19 cellular contexts compared by ENCODE assay signal in genomic region chr1:39670689-39671088, GRCh38. TPM values are rescaled to one million over a fixed set of nuclear protein-coding genes. Genes with fewer than 3 reads are reported as not detected.
DNase-seq lines count a peak whose midpoint lies in the region; ATAC-seq and TF ChIP-seq lines count a peak whose summit lies in the region.
"Had no signal": no experiment of that assay in that cellular context is flagged by ENCODE, and none has a peak within 500 bp of the region (broad histone marks: within the 10 kb centered on the region; RNA-seq: fewer than 3 reads in every experiment).

No MANE protein-coding gene starts in this region.

- H3K4me1 ChIP-seq in heart left ventricle (peaks cover 0 to 53% (median 19%) of the 10 kb centered on the region in 12 donors), right atrium auricular region (peaks cover 0 to 46% of the 10 kb centered on the region in 2 donors), mesendoderm (ENCODE audit: control insufficient read depth, low read depth, low read length) (no peaks in the 10 kb centered on the region)
- H3K4me1 ChIP-seq: colonic mucosa had no signal

- H3K4me1 Mint-ChIP-seq in WTC11 = no peaks in the 10 kb centered on the region
- peaks cover 55% of the 10 kb centered on the region for H3K4me1 Mint-ChIP-seq in stimulated activated naive CD8-positive, alpha-beta T cell treated with anti-CD3 and anti-CD28 coated beads, Interleukin-15, amount 100 ng/mL, for 72 hours

- intact Hi-C loops in heart left ventricle (cut with DNase I) = loop anchor here in 2 of 10 donors (5.0 kb wide), 1 partner anchor 47 kb away; no protein-coding TSS in a partner anchor

- 0 to 24% (median 21%) methylated on average over 1 of the region's 1 CpG for WGBS in heart left ventricle, 4 donors
- WGBS in mesendoderm (ENCODE audit: extremely low coverage, insufficient coverage, low lambda C conversion rate) = no CpG with 5 or more reads among the region's 1 CpG

- DNase-seq in heart left ventricle = no peak
- no peak for DNase-seq in right atrium auricular region (ENCODE audit: low spot score)
- DNase-seq in WTC11 (ENCODE audit: low spot score) = no peak
- peak; percentile 33 for DNase-seq in mesendoderm
- no peak for DNase-seq in stimulated activated naive CD8-positive, alpha-beta T cell treated with anti-CD3 and anti-CD28 coated beads, Interleukin-15, amount 100 ng/mL, for 72 hours
- DNase-seq in omental fat pad (ENCODE audit: low spot score) = no peak
- DNase-seq: activated gamma-delta T cell treated with Interleukin-2 at 50 U/mL for 16 hours, Calu3, colonic mucosa, immature natural killer cell, lower lobe of right lung, MM.1S, NCI-H1694, SW 1271 had no signal

- H2BK5ac ChIP-seq in mesendoderm (ENCODE audit: low read length) = no peak overlapping the region

- no peak overlapping the region for H3K4me2 ChIP-seq in mesendoderm (ENCODE audit: low read length)

- H3K9ac ChIP-seq in mesendoderm (ENCODE audit: low read length) = no peak overlapping the region

- no peaks in the 10 kb centered on the region for H3K9me3 Mint-ChIP-seq in WTC11
- H3K9me3 Mint-ChIP-seq in stimulated activated naive CD8-positive, alpha-beta T cell treated with anti-CD3 and anti-CD28 coated beads, Interleukin-15, amount 100 ng/mL, for 72 hours = no peaks in the 10 kb centered on the region
- H3K9me3 Mint-ChIP-seq: IgD-negative memory B cell, immature natural killer cell had no signal

- no peak for TF ChIP-seq POLR2A in heart left ventricle (IDR thresholded peaks at IDR 0.05)

- no peak overlapping the region for H4K5ac ChIP-seq in mesendoderm (ENCODE audit: low read length)

- H3K36me3 Mint-ChIP-seq in WTC11 = no peaks in the 10 kb centered on the region
- H3K36me3 Mint-ChIP-seq: IgD-negative memory B cell, immature natural killer cell had no signal

- TF ChIP-seq CTCF in heart left ventricle (IDR thresholded peaks at IDR 0.05) (no peak), right atrium auricular region (IDR thresholded peaks at IDR 0.05) (no peak), WTC11 (IDR thresholded peaks at IDR 0.05) (no peak), omental fat pad (IDR thresholded peaks at IDR 0.05) (no peak)

- H3K36me3 ChIP-seq in heart left ventricle (peaks cover 0 to 1% (median 0%) of the 10 kb centered on the region in 9 donors), right atrium auricular region (no peaks in the 10 kb centered on the region), mesendoderm (ENCODE audit: control insufficient read depth, insufficient read depth, low read length) (no peaks in the 10 kb centered on the region)
- H3K36me3 ChIP-seq: colonic mucosa, lower lobe of right lung had no signal

- H3K4me3 ChIP-seq in heart left ventricle (peak overlapping the region in 7 of 12 donors; percentile 63 to 86 (median 69)), right atrium auricular region (peak overlapping the region in 1 of 2 donors; percentile 64), mesendoderm (ENCODE audit: low read length) (no peak overlapping the region)

- H3K4ac ChIP-seq in mesendoderm (ENCODE audit: low read depth, low read length) = no peak overlapping the region

- H3K27me3 Mint-ChIP-seq in WTC11 (ENCODE audit: low read depth) = peaks cover 100% of the 10 kb centered on the region
- H3K27me3 Mint-ChIP-seq in stimulated activated naive CD8-positive, alpha-beta T cell treated with anti-CD3 and anti-CD28 coated beads, Interleukin-15, amount 100 ng/mL, for 72 hours = peaks cover 55% of the 10 kb centered on the region

- no peaks in the 10 kb centered on the region for H3K79me1 ChIP-seq in mesendoderm (ENCODE audit: low read length)

- H3K18ac ChIP-seq in mesendoderm (ENCODE audit: low read length) = no peak overlapping the region

- no peak overlapping the region for H4K8ac ChIP-seq in mesendoderm (ENCODE audit: low read depth, low read length)

- peak overlapping the region in 2 of 12 donors; percentile 86 to 89 for H3K27ac ChIP-seq in heart left ventricle
- H3K27ac ChIP-seq in right atrium auricular region = peak overlapping the region in 1 of 2 donors; percentile 69
- H3K27ac ChIP-seq in mesendoderm (ENCODE audit: low read depth, low read length) = no peak overlapping the region
- H3K27ac ChIP-seq: colonic mucosa, lower lobe of right lung had no signal

- H3K56ac ChIP-seq in mesendoderm (ENCODE audit: low read length) = no peak overlapping the region

- no peak overlapping the region for H2BK15ac ChIP-seq in mesendoderm (replicated peaks; ENCODE audit: low read depth)

- H2BK120ac ChIP-seq in mesendoderm (ENCODE audit: low read depth, low read length) = no peak overlapping the region

- H3K4me3 Mint-ChIP-seq in WTC11 = peak overlapping the region; percentile 38
- peak overlapping the region; percentile 59 to 71 for H3K4me3 Mint-ChIP-seq in stimulated activated naive CD8-positive, alpha-beta T cell treated with anti-CD3 and anti-CD28 coated beads, Interleukin-15, amount 100 ng/mL, for 72 hours

- no peak overlapping the region for H3K23ac ChIP-seq in mesendoderm (ENCODE audit: low read length)

- H2AK5ac ChIP-seq in mesendoderm (ENCODE audit: low read length) = no peak overlapping the region

- H3K27me3 ChIP-seq in heart left ventricle (peaks cover 0 to 26% (median 4%) of the 10 kb centered on the region in 9 donors), right atrium auricular region (no peaks in the 10 kb centered on the region), mesendoderm (ENCODE audit: insufficient read depth, low read length, poor library complexity) (peaks cover 36% of the 10 kb centered on the region)

- no peaks in the 10 kb centered on the region for H3K79me2 ChIP-seq in mesendoderm (ENCODE audit: control insufficient read depth, insufficient read depth, low read length)

- POLR2A ChIA-PET in WTC11 (lab: Charles Lee) = no interaction called here

- CTCF ChIA-PET in WTC11 (lab: Charles Lee) = interaction anchor here (0.6 to 6.1 kb wide), 14 partner anchors 11 to 334 kb away, joined by 3 to 90 read pairs (median 22); partner anchors contain the start of genes HEYL and HPCAL4

- no peak overlapping the region for H3K27ac Mint-ChIP-seq in WTC11
- peak overlapping the region in 1 of 2 donors; percentile 34 for H3K27ac Mint-ChIP-seq in stimulated activated naive CD8-positive, alpha-beta T cell treated with anti-CD3 and anti-CD28 coated beads, Interleukin-15, amount 100 ng/mL, for 72 hours
- H3K27ac Mint-ChIP-seq: IgD-negative memory B cell, immature natural killer cell had no signal

- H3K9me3 ChIP-seq in heart left ventricle (no peaks in the 10 kb centered on the region), right atrium auricular region (no peaks in the 10 kb centered on the region)
- H3K9me3 ChIP-seq: colonic mucosa, lower lobe of right lung had no signal

- ATAC-seq in heart left ventricle = no peak
- no peak for ATAC-seq in WTC11
- no peak for ATAC-seq in stimulated activated naive CD8-positive, alpha-beta T cell treated with anti-CD3 and anti-CD28 coated beads, Interleukin-15, amount 100 ng/mL, for 72 hours
- no peak for ATAC-seq in GM21737 (IDR thresholded peaks at IDR 0.05; ENCODE audit: unreplicated experiment)
- ATAC-seq in HG03139 (IDR thresholded peaks at IDR 0.05; ENCODE audit: unreplicated experiment) = no peak
- no peak for ATAC-seq in omental fat pad (ENCODE audit: low FRiP score)
- ATAC-seq: GM12878 had no signal

TF ChIP-seq in WTC11, 78 proteins besides CTCF, POLR2A, EP300 and RAD21 (continues in another document):
- no peak for TF ChIP-seq ATF6 (CRISPR knock-in tag; IDR thresholded peaks at IDR 0.05)
- no peak for TF ChIP-seq ZBTB21 (CRISPR knock-in tag; IDR thresholded peaks at IDR 0.05; ENCODE audit: borderline replicate concordance)

RNA-seq across cellular contexts. Expression of gene NT5C1A, which starts 1.2 kb away (rescaled TPM):
- 10 to 100 TPM in 8 of 9 donors, 1 to 10 TPM in 1; 3.3 to 46.6 (median 23.8) TPM for total RNA-seq in heart left ventricle
- 1 to 10 TPM; 2.0 to 2.2 TPM for polyA plus RNA-seq in heart left ventricle
- total RNA-seq in right atrium auricular region = 10 to 100 TPM in 1 of 2 donors, 1 to 10 TPM in 1; 4.6 to 24.6 TPM
- not detected in 3 replicates for total RNA-seq in WTC11 (2021)
- not detected for polyA plus RNA-seq in mesendoderm (2013, experiment 1 of 2)
- not detected for polyA plus RNA-seq in mesendoderm (2013, experiment 2 of 2)
- 1 to 10 TPM in 1 of 4 donors, not detected in 3; 1.3 TPM for total RNA-seq in omental fat pad
- total RNA-seq: Calu3, colonic mucosa, G401, lower lobe of right lung had no signal
- polyA plus RNA-seq: IgD-negative memory B cell, immature natural killer cell had no signal

RNA-seq across cellular contexts. Expression of gene HPCAL4, which starts 20.5 kb away (rescaled TPM):
- total RNA-seq in heart left ventricle = 1 to 10 TPM in 1 of 9 donors, under 1 TPM in 8; 0.12 to 1.2 (median 0.39) TPM
- polyA plus RNA-seq in heart left ventricle = under 1 TPM; 0.46 to 0.69 TPM
- 1 to 10 TPM; 1.3 to 2.8 TPM for total RNA-seq in right atrium auricular region
- total RNA-seq in WTC11 (2021) = 0.50 to 0.80 TPM (median 0.60 TPM) in 3 replicates
- polyA plus RNA-seq in mesendoderm (2013, experiment 1 of 2) = 0.07 TPM
- polyA plus RNA-seq in mesendoderm (2013, experiment 2 of 2) = 0.06 TPM
- total RNA-seq in omental fat pad = under 1 TPM in 3 of 4 donors, not detected in 1; 0.16 to 0.74 (median 0.24) TPM
- total RNA-seq: Calu3 had no signal

RNA-seq across cellular contexts. Expression of gene HEYL, which starts 31.2 kb away (rescaled TPM):
- total RNA-seq in heart left ventricle (10 to 100 TPM in 7 of 9 donors, 1 to 10 TPM in 2; 7.0 to 35.2 (median 18.8) TPM), right atrium auricular region (10 to 100 TPM; 28.1 to 35.4 TPM), WTC11 (2021) (2.3 to 3.6 TPM (median 3.2 TPM) in 3 replicates), omental fat pad (1 to 10 TPM; 3.3 to 6.5 (median 5.3) TPM)
- polyA plus RNA-seq in heart left ventricle = 10 to 100 TPM; 10.6 to 23.3 TPM
- 0.41 TPM for polyA plus RNA-seq in mesendoderm (2013, experiment 1 of 2)
- polyA plus RNA-seq in mesendoderm (2013, experiment 2 of 2) = 0.41 TPM
- polyA plus RNA-seq: IgD-negative memory B cell, immature natural killer cell had no signal
